In the genomic region with DNA sequence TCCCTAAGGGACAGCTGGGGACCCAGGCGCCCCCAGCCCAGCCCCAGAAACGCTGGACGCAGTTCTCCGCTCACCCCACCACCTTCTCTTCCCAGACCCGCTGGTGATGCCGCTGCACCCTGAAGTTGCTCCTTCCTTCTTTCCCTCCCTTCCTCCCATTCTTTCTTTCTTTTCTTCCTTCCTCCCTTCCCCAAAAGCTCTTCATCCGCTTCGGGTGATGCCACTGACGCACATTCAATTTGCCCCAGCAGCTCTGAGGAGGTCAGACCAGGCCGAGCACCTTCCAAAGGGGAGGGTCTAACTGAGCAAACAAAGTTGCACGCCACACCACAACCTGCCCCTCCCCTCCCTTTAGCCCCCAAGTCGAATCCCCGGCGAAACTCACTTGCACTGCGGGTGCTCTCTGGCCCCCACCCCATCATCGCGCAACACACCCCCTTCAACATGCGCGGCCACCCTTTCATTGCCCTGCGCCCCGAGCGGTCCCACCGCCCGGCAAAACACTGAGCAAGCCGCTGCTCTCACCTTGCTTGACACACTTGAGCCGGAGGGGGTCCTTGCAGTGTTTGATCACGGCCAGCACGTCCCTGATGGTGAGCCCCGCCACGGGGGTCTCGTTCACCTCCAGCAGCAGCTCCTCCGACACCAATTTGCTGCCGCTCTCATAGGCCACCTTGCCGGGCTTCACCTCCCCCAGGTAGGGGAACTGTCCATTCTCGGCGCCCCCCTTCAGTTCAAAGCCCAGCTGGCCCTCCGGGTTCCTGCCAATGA, we compare ENCODE assay signal across 8 cellular contexts. TPM values are rescaled to one million over a fixed set of nuclear protein-coding genes. Genes with fewer than 3 reads are reported as not detected.
A peak's percentile ranks its signal among the peaks of the same experiment; 100 is the strongest.
DNase-seq lines count a peak whose midpoint lies in the region; ATAC-seq and TF ChIP-seq lines count a peak whose summit lies in the region.

No MANE protein-coding gene starts in this region.

- CTCF ChIA-PET in PC-3 (lab: Charles Lee), result no interaction called here

- H3K9me3 ChIP-seq in PC-3 (ENCODE audit: low read length) (no peaks in the 10 kb centered on the region), muscle layer of colon (ENCODE audit: low read length) (no peaks in the 10 kb centered on the region), aorta (ENCODE audit: control insufficient read depth, low read length) (no peaks in the 10 kb centered on the region)

- no peaks in the 10 kb centered on the region for H3F3A ChIP-seq in PC-3 (ENCODE audit: low read length, unreplicated experiment)

- peak overlapping the region; percentile 43 for H3K4me3 ChIP-seq in PC-3 (ENCODE audit: low read length)
- H3K4me3 ChIP-seq in muscle layer of colon (ENCODE audit: low read depth in 1 of 2, low read length in 2 of 2), result peak overlapping the region; percentile 92 to 94
- H3K4me3 ChIP-seq in aorta (ENCODE audit: low read length in 2 of 2), result peak overlapping the region; percentile 46 to 85

- no peak overlapping the region for H3K27ac Mint-ChIP-seq in stimulated activated effector memory CD8-positive, alpha-beta T cell treated with anti-CD3 and anti-CD28 coated beads, Interleukin-12 subunit alpha, Interleukin-12 subunit beta, amount 100 ng/mL, for 72 hours

- no peaks in the 10 kb centered on the region for H3K4me1 ChIP-seq in PC-3 (ENCODE audit: insufficient read depth, low read length)
- peaks cover 30% of the 10 kb centered on the region for H3K4me1 ChIP-seq in muscle layer of colon (ENCODE audit: insufficient read depth, low read length)
- peaks cover 0 to 3% of the 10 kb centered on the region in 2 donors for H3K4me1 ChIP-seq in aorta (ENCODE audit: control insufficient read depth in 1 of 2, insufficient read depth in 2 of 2, low read length in 2 of 2)

- peaks cover 12% of the 10 kb centered on the region for H3K9me3 Mint-ChIP-seq in stimulated activated effector memory CD8-positive, alpha-beta T cell treated with anti-CD3 and anti-CD28 coated beads, Interleukin-12 subunit alpha, Interleukin-12 subunit beta, amount 100 ng/mL, for 72 hours

- 1% methylated on average over 34 to 37 of the region's 37 CpGs for WGBS in aorta, 2 donors

- no peaks in the 10 kb centered on the region for H3K36me3 Mint-ChIP-seq in stimulated activated effector memory CD8-positive, alpha-beta T cell treated with anti-CD3 and anti-CD28 coated beads, Interleukin-12 subunit alpha, Interleukin-12 subunit beta, amount 100 ng/mL, for 72 hours

- peak overlapping the region; percentile 55; the same call in 1 of the 2 replicates for H2AFZ ChIP-seq in PC-3 (ENCODE audit: low read length)

- no peak overlapping the region for H3K4me3 Mint-ChIP-seq in stimulated activated effector memory CD8-positive, alpha-beta T cell treated with anti-CD3 and anti-CD28 coated beads, Interleukin-12 subunit alpha, Interleukin-12 subunit beta, amount 100 ng/mL, for 72 hours

- H3K27me3 ChIP-seq in PC-3 (ENCODE audit: low read length) (peaks cover 20% of the 10 kb centered on the region; the same call in 1 of the 2 replicates), muscle layer of colon (ENCODE audit: control insufficient read depth in 1 of 2, insufficient read depth in 2 of 2, low read length in 2 of 2) (no peaks in the 10 kb centered on the region), aorta (ENCODE audit: control insufficient read depth in 1 of 2, insufficient read depth in 2 of 2, low read length in 1 of 2) (no peaks in the 10 kb centered on the region)

- no peaks in the 10 kb centered on the region for H4K20me1 ChIP-seq in PC-3 (ENCODE audit: low read length)

- no peaks in the 10 kb centered on the region for H3K9me2 ChIP-seq in PC-3 (replicated peaks; ENCODE audit: low read length)

- H3K4me1 Mint-ChIP-seq in stimulated activated effector memory CD8-positive, alpha-beta T cell treated with anti-CD3 and anti-CD28 coated beads, Interleukin-12 subunit alpha, Interleukin-12 subunit beta, amount 100 ng/mL, for 72 hours, result no peaks in the 10 kb centered on the region

- intact Hi-C loops in PC-3 (cut with micrococcal nuclease) (no loop called here), aorta (cut with DNase I) (loop anchor here in 1 of 2 donors (5.0 kb wide), 1 partner anchor 45 kb away; no protein-coding TSS in a partner anchor)

- H3K4me2 ChIP-seq in PC-3 (ENCODE audit: low read length), result peak overlapping the region; percentile 68

- no peak overlapping the region for H3K9ac ChIP-seq in PC-3 (ENCODE audit: low read length)
- H3K9ac ChIP-seq in muscle layer of colon (ENCODE audit: low read length), result peak overlapping the region; percentile 93

- no peak for TF ChIP-seq CTCF in PC-3 (conservative IDR thresholded peaks at IDR 0.05; ENCODE audit: low read depth, low read length)

- no TSS peak for BruUV-seq in PC-3 (replicated peaks; lab: Mats Ljungman, UMichigan)

- POLR2A ChIA-PET in PC-3 (lab: Charles Lee; ENCODE audit: unreplicated experiment), result no interaction called here

- no peak overlapping the region for H3K27ac ChIP-seq in PC-3 (ENCODE audit: low read length)
- H3K27ac ChIP-seq in muscle layer of colon (ENCODE audit: low read depth, low read length), result peak overlapping the region; percentile 98
- peak overlapping the region; percentile 78 to 80 for H3K27ac ChIP-seq in aorta (ENCODE audit: low read depth in 1 of 2, low read length in 2 of 2)

- H3K79me2 ChIP-seq in PC-3 (ENCODE audit: low read length), result no peaks in the 10 kb centered on the region

- no peaks in the 10 kb centered on the region for H3K36me3 ChIP-seq in PC-3 (ENCODE audit: low read depth, low read length)
- no peaks in the 10 kb centered on the region for H3K36me3 ChIP-seq in muscle layer of colon (ENCODE audit: insufficient read depth, low read length)
- no peaks in the 10 kb centered on the region for H3K36me3 ChIP-seq in aorta (ENCODE audit: control insufficient read depth in 1 of 2, insufficient read depth in 2 of 2, low read length in 1 of 2)

- ATAC-seq in PC-3 (peak; percentile 15; the same call in 1 of the 2 replicates), aorta (ENCODE audit: low FRiP score) (peak; percentile 41), HG02571 (IDR thresholded peaks at IDR 0.05; ENCODE audit: unreplicated experiment) (no peak)
- no peak for ATAC-seq in stimulated activated effector memory CD8-positive, alpha-beta T cell treated with anti-CD3 and anti-CD28 coated beads, Interleukin-12 subunit alpha, Interleukin-12 subunit beta, amount 100 ng/mL, for 72 hours

- DNase-seq in D341Med (ENCODE audit: low spot score) (peak; percentile 52), PC-3 (no peak), fibroblast of gingiva (ENCODE audit: low read depth) (peak; percentile 49), aorta (peak; percentile 51 to 74), HT-29 (ENCODE audit: low spot score) (no peak)
- DNase-seq in stimulated activated effector memory CD8-positive, alpha-beta T cell treated with anti-CD3 and anti-CD28 coated beads, Interleukin-12 subunit alpha, Interleukin-12 subunit beta, amount 100 ng/mL, for 72 hours (ENCODE audit: low spot score in 2 of 2), result no peak

RNA-seq across cellular contexts. Expression of a gene that starts 0.8 kb away (rescaled TPM):
- total RNA-seq in PC-3 (2014; rRNA removed) (0.06 TPM in 1 of 2 replicates, not detected in the other), aorta (10 to 100 TPM; 17.9 to 25.5 TPM)
- 1 to 10 TPM; 3.7 to 5.3 TPM for polyA plus RNA-seq in aorta
- total RNA-seq in HT-29 (2014; rRNA removed; shearing (Covaris generic)), result 0.08 and 0.23 TPM in 2 replicates

Comparison
In these comparisons a context has a peak if more than half of its experiments do, and no peak if none do; other contexts are left out.
1. DNase-seq: peak in D341Med (single experiment), fibroblast of gingiva (single experiment) and aorta (2 of 2); none in PC-3 (single experiment), stimulated activated effector memory CD8-positive, alpha-beta T cell treated with anti-CD3 and anti-CD28 coated beads, Interleukin-12 subunit alpha, Interleukin-12 subunit beta, amount 100 ng/mL, for 72 hours (0 of 2) and HT-29 (single experiment).
2. ATAC-seq: peak in PC-3 (single experiment) and aorta (single experiment); none in stimulated activated effector memory CD8-positive, alpha-beta T cell treated with anti-CD3 and anti-CD28 coated beads, Interleukin-12 subunit alpha, Interleukin-12 subunit beta, amount 100 ng/mL, for 72 hours (single experiment) and HG02571 (single experiment).
3. H3K4me3 ChIP-seq: peak in every context shown above with its lines; median percentile 93 in muscle layer of colon; 66 in aorta; 43 in PC-3.
4. RNA of a gene that starts 0.8 kb away (total RNA-seq): 17.9 to 25.5 TPM in aorta; 0.08 to 0.23 TPM in HT-29 and 0.06 TPM in PC-3; every median in the first group is over 10 times any median in the second.